Comparison of ENCODE assay signal across 2 cellular contexts in the genomic region with DNA sequence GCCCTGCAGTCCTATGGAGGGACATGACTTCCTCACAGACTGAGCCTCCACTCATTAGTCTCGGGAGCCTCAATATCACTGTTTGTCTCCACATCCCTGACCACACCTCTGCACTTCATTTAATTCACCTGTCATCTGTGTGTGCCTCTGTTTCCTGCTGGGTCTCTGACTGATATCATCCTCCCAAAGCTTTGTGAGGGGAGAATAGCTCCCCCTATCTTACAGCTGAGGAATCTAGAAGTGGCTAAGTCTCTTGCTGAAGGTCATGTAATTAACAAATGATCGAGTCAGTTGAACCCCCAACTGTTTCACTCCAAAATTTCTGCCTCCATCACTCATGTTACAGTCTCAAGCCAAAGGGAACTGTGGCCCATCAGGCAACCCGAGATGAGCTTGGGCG.
TF ChIP-seq lines count a peak whose summit lies in the region.

No MANE protein-coding gene starts in this region.

TF ChIP-seq in SK-N-SH, 30 proteins besides CTCF, POLR2A, EP300 and RAD21 (continued from another document):
- no peak for TF ChIP-seq SIN3A (IDR thresholded peaks at IDR 0.05; ENCODE audit: borderline replicate concordance, low read depth, low read length)

TF ChIP-seq in SK-N-SH treated with all-trans-retinoic acid at 6 μM for 48 hours, 23 proteins besides CTCF, POLR2A, EP300 and RAD21 (continued from another document):
- TF ChIP-seq, protein P1, sequence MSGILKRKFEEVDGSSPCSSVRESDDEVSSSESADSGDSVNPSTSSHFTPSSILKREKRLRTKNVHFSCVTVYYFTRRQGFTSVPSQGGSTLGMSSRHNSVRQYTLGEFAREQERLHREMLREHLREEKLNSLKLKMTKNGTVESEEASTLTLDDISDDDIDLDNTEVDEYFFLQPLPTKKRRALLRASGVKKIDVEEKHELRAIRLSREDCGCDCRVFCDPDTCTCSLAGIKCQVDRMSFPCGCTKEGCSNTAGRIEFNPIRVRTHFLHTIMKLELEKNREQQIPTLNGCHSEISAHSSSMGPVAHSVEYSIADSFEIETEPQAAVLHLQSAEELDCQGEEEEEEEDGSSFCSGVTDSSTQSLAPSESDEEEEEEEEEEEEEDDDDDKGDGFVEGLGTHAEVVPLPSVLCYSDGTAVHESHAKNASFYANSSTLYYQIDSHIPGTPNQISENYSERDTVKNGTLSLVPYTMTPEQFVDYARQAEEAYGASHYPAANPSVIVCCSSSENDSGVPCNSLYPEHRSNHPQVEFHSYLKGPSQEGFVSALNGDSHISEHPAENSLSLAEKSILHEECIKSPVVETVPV (CRISPR knock-in tag; IDR thresholded peaks at IDR 0.05): no peak
- no peak for TF ChIP-seq ZNF565 (CRISPR knock-in tag; conservative IDR thresholded peaks at IDR 0.05; ENCODE audit: low read depth)
- no peak for TF ChIP-seq PPARA (CRISPR knock-in tag; IDR thresholded peaks at IDR 0.05; ENCODE audit: borderline replicate concordance)
